Comparison of ENCODE assay signal across 17 cellular contexts in genomic region chr9:136061405-136061804, GRCh38.
"Had no signal": no experiment of that assay in that cellular context is flagged by ENCODE, and none has a peak within 500 bp of the region (broad histone marks: within the 10 kb centered on the region; RNA-seq: fewer than 3 reads in every experiment).

No MANE protein-coding gene starts in this region.

- H3K36me3 Mint-ChIP-seq: natural killer cell had no signal

- H3K9me3 ChIP-seq: gastrocnemius medialis, heart left ventricle had no signal

- H3K27ac Mint-ChIP-seq: activated naive CD4-positive, alpha-beta T cell treated with anti-CD3 and anti-CD28 coated beads for 36 hours; activated T-helper 1 cell treated with anti-CD3 and anti-CD28 coated beads, Interleukin-12 subunit alpha, Interleukin-12 subunit beta, Interleukin-2, Interleukin-4 antibody, amounts not matched to agents 30 ng/mL and 10 ng/mL and 1 ng/mL, durations not matched to agents 14 hours and 24 hours and 36 hours; endodermal cell; natural killer cell; T-helper 17 cell had no signal

- H3K27me3 ChIP-seq: dorsolateral prefrontal cortex, gastrocnemius medialis, heart left ventricle had no signal

- H3K27ac ChIP-seq: dorsolateral prefrontal cortex, gastrocnemius medialis, heart left ventricle, WERI-Rb-1 had no signal

- H3K4me3 Mint-ChIP-seq: activated naive CD4-positive, alpha-beta T cell treated with anti-CD3 and anti-CD28 coated beads for 36 hours; activated T-helper 1 cell treated with anti-CD3 and anti-CD28 coated beads, Interleukin-12 subunit alpha, Interleukin-12 subunit beta, Interleukin-2, Interleukin-4 antibody, amounts not matched to agents 30 ng/mL and 10 ng/mL and 1 ng/mL, durations not matched to agents 14 hours and 24 hours and 36 hours; endodermal cell; natural killer cell; T-helper 17 cell had no signal

- DNase-seq: activated CD4-positive, alpha-beta T cell treated with anti-CD3 and anti-CD28 coated beads for 4 hours; activated CD8-positive, alpha-beta memory T cell treated with anti-CD3 and anti-CD28 coated beads, Interleukin-2, amount 50 U/mL, for 48 hours; activated naive CD4-positive, alpha-beta T cell treated with anti-CD3 and anti-CD28 coated beads for 36 hours; endodermal cell; natural killer cell; right cardiac atrium; stimulated activated CD4-positive, alpha-beta T cell treated with anti-CD3 and anti-CD28 coated beads, Interleukin-4, amount 100 ng/mL, for 4 hours; stimulated activated CD8-positive, alpha-beta memory T cell treated with anti-CD3 and anti-CD28 coated beads, Interleukin-4, amount 100 ng/mL, for 48 hours; stimulated activated naive CD4-positive, alpha-beta T cell treated with Interleukin-2 at 50 U/mL for 16 hours; T-helper 17 cell; trophoblast cell; WERI-Rb-1 had no signal

- H3K4me3 ChIP-seq: dorsolateral prefrontal cortex, gastrocnemius medialis, heart left ventricle, smooth muscle cell had no signal

- H3K9me3 Mint-ChIP-seq: activated naive CD4-positive, alpha-beta T cell treated with anti-CD3 and anti-CD28 coated beads for 36 hours; activated T-helper 1 cell treated with anti-CD3 and anti-CD28 coated beads, Interleukin-12 subunit alpha, Interleukin-12 subunit beta, Interleukin-2, Interleukin-4 antibody, amounts not matched to agents 30 ng/mL and 10 ng/mL and 1 ng/mL, durations not matched to agents 14 hours and 24 hours and 36 hours; endodermal cell; natural killer cell had no signal

- ATAC-seq: gastrocnemius medialis, heart left ventricle, natural killer cell, right cardiac atrium, T-helper 17 cell had no signal

- H3K36me3 ChIP-seq: gastrocnemius medialis, WERI-Rb-1 had no signal
